In the genomic region with DNA sequence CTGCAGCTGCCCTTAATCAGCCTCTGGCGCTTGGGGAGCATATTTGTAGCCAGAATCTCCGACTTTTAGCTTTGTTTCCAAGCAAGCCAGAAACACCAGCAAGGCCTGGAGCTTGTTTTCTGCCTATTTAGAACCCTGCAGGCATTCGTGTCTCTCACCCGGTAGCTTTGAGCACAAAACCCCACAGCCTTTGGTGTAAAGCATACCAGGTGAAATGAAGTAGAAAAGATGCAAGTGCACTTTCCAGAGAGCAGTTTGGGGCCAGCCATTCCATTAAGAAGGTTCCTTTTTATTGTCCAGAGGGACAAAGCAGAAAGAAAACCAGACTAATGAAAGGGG, we compare ENCODE assay signal across 8 cellular contexts. TPM values are rescaled to one million over a fixed set of nuclear protein-coding genes. Genes with fewer than 3 reads are reported as not detected.
A peak's percentile ranks its signal among the peaks of the same experiment; 100 is the strongest.
DNase-seq lines count a peak whose midpoint lies in the region; ATAC-seq and TF ChIP-seq lines count a peak whose summit lies in the region.

No MANE protein-coding gene starts in this region.

- no peak for TF ChIP-seq POLR2A in breast epithelium (IDR thresholded peaks at IDR 0.05)

- no peak for TF ChIP-seq CTCF in CD8-positive, alpha-beta T cell (IDR thresholded peaks at IDR 0.05)
- TF ChIP-seq CTCF in breast epithelium (IDR thresholded peaks at IDR 0.05) = no peak

- POLR2A ChIA-PET in CD8-positive, alpha-beta T cell (lab: Charles Lee) = interaction anchor here (1.2 to 3.3 kb wide), 6 partner anchors 9 to 117 kb away, joined by 3 to 14 read pairs (median 4); no protein-coding TSS in a partner anchor

- intact Hi-C loops in CD8-positive, alpha-beta T cell (cut with DNase I, micrococcal nuclease) = loop anchor here in 1 of 2 experiments (1.0 to 5.0 kb wide), 2 partner anchors 8 to 116 kb away; no protein-coding TSS in a partner anchor
- intact Hi-C loops in breast epithelium (cut with DNase I; ENCODE audit: low total_unique reads) = no loop called here

- H3K9me3 ChIP-seq in CD8-positive, alpha-beta T cell (ENCODE audit: low read length) = no peaks in the 10 kb centered on the region
- no peaks in the 10 kb centered on the region for H3K9me3 ChIP-seq in breast epithelium

- peaks cover 22% of the 10 kb centered on the region for H3K4me1 ChIP-seq in CD8-positive, alpha-beta T cell (ENCODE audit: insufficient read depth, low read length)
- peaks cover 8 to 14% of the 10 kb centered on the region in 2 donors for H3K4me1 ChIP-seq in breast epithelium

- H3K36me3 ChIP-seq in CD8-positive, alpha-beta T cell (ENCODE audit: insufficient read depth, low read length) = peaks cover 22% of the 10 kb centered on the region
- no peaks in the 10 kb centered on the region for H3K36me3 ChIP-seq in breast epithelium

- ATAC-seq in CD8-positive, alpha-beta T cell = no peak
- ATAC-seq in HG03045 (IDR thresholded peaks at IDR 0.05; ENCODE audit: unreplicated experiment) (peak; percentile 2), naive B cell (ENCODE audit: low read depth in 2 of 2) (no peak), GM21390 (IDR thresholded peaks at IDR 0.05; ENCODE audit: unreplicated experiment) (no peak)

- no peaks in the 10 kb centered on the region for H3K9me3 Mint-ChIP-seq in CD8-positive, alpha-beta T cell
- no peaks in the 10 kb centered on the region for H3K9me3 Mint-ChIP-seq in naive B cell

- peak overlapping the region; percentile 96 for H3K27ac Mint-ChIP-seq in CD8-positive, alpha-beta T cell
- peak overlapping the region; percentile 85 to 98 (median 96) for H3K27ac Mint-ChIP-seq in naive B cell

- H3K27me3 ChIP-seq in CD8-positive, alpha-beta T cell (ENCODE audit: insufficient read depth, low read length) = no peaks in the 10 kb centered on the region
- H3K27me3 ChIP-seq in breast epithelium = no peaks in the 10 kb centered on the region

- H3K36me3 Mint-ChIP-seq in CD8-positive, alpha-beta T cell = peaks cover 47% of the 10 kb centered on the region
- peaks cover 9 to 10% of the 10 kb centered on the region in 2 donors for H3K36me3 Mint-ChIP-seq in naive B cell

- H3K4me3 Mint-ChIP-seq in CD8-positive, alpha-beta T cell = peak overlapping the region; percentile 96
- peak overlapping the region; percentile 93 to 99 (median 97) for H3K4me3 Mint-ChIP-seq in naive B cell

- H3K27me3 Mint-ChIP-seq in CD8-positive, alpha-beta T cell (ENCODE audit: low read depth) = no peaks in the 10 kb centered on the region
- no peaks in the 10 kb centered on the region for H3K27me3 Mint-ChIP-seq in naive B cell

- CTCF ChIA-PET in CD8-positive, alpha-beta T cell (lab: Charles Lee) = interaction anchor here (1.4 to 2.0 kb wide), 3 partner anchors 8 to 117 kb away, joined by 4 to 8 read pairs (median 7); no protein-coding TSS in a partner anchor

- peak overlapping the region; percentile 97 for H3K4me3 ChIP-seq in CD8-positive, alpha-beta T cell (ENCODE audit: low read depth, low read length)
- peak overlapping the region; percentile 59 to 89 (median 79) for H3K4me3 ChIP-seq in breast epithelium

- H3K4me1 Mint-ChIP-seq in CD8-positive, alpha-beta T cell (ENCODE audit: low read depth) = peaks cover 45% of the 10 kb centered on the region
- peaks cover 15 to 35% (median 27%) of the 10 kb centered on the region in 3 donors for H3K4me1 Mint-ChIP-seq in naive B cell

- H3K27ac ChIP-seq in CD8-positive, alpha-beta T cell (ENCODE audit: low read depth, low read length) = peak overlapping the region; percentile 90
- peak overlapping the region; percentile 95 to 98 for H3K27ac ChIP-seq in breast epithelium

- DNase-seq in CD8-positive, alpha-beta T cell = no peak
- DNase-seq in breast epithelium (ENCODE audit: low spot score in 2 of 2) (no peak), naive B cell (no peak), NCI-H146 treated with DMSO at 0.1 percent for 48 hours (lab: John Stamatoyannopoulos, UW; ENCODE audit: unreplicated experiment) (no peak), A172 (ENCODE audit: low spot score) (no peak), HuH-7.5 (ENCODE audit: low spot score) (no peak)

RNA-seq across cellular contexts. Expression of a gene that starts 0.7 kb away (rescaled TPM):
- total RNA-seq in CD8-positive, alpha-beta T cell = 10 to 100 TPM; 10.1 to 13.5 TPM
- 10 to 100 TPM in 2 of 3 donors, 1 to 10 TPM in 1; 9.2 to 15.2 (median 13.4) TPM for total RNA-seq in breast epithelium
- polyA plus RNA-seq in naive B cell (ENCODE audit: low read depth in 6 of 6) = 10 to 100 TPM; 12.0 to 25.1 (median 17.5) TPM
- 3.8 and 11.5 TPM in 2 replicates for total RNA-seq in A172 (2014; rRNA removed; shearing (Covaris generic))

RNA-seq across cellular contexts. Expression of a gene that starts 0.8 kb away (rescaled TPM):
- total RNA-seq in CD8-positive, alpha-beta T cell = 1 to 10 TPM; 3.9 to 4.5 TPM
- total RNA-seq in breast epithelium = 10 to 100 TPM in 1 of 3 donors, 1 to 10 TPM in 2; 8.2 to 11.1 (median 9.5) TPM
- 1 to 10 TPM in 4 of 6 donors, under 1 TPM in 1, not detected in 1; 0.84 to 2.4 (median 2.3) TPM for polyA plus RNA-seq in naive B cell (ENCODE audit: low read depth in 6 of 6)
- 2.3 and 3.4 TPM in 2 replicates for total RNA-seq in A172 (2014; rRNA removed; shearing (Covaris generic))

RNA-seq across cellular contexts. Expression of a gene that starts 7.5 kb away (rescaled TPM):
- 1 to 10 TPM; 2.4 TPM for total RNA-seq in CD8-positive, alpha-beta T cell
- 10 to 100 TPM in 2 of 3 donors, 1 to 10 TPM in 1; 4.5 to 30.1 (median 12.5) TPM for total RNA-seq in breast epithelium
- polyA plus RNA-seq in naive B cell (ENCODE audit: low read depth in 6 of 6) = 1 to 10 TPM in 1 of 6 donors, under 1 TPM in 4, not detected in 1; 0.10 to 1.1 (median 0.35) TPM
- total RNA-seq in A172 (2014; rRNA removed; shearing (Covaris generic)) = 0.26 and 0.29 TPM in 2 replicates

RNA-seq across cellular contexts. Expression of a gene that starts 17.3 kb away (rescaled TPM):
- 1 to 10 TPM in 1 of 2 experiments, under 1 TPM in 1; 0.94 to 1.1 TPM for total RNA-seq in CD8-positive, alpha-beta T cell
- total RNA-seq in breast epithelium = 1 to 10 TPM; 1.6 to 3.1 (median 2.1) TPM
- polyA plus RNA-seq in naive B cell (ENCODE audit: low read depth in 6 of 6) = under 1 TPM in 1 of 6 donors, not detected in 5; 0.15 TPM
- not detected in 2 replicates for total RNA-seq in A172 (2014; rRNA removed; shearing (Covaris generic))
